Comparison of ENCODE assay signal across 1 cellular context in the genomic region with DNA sequence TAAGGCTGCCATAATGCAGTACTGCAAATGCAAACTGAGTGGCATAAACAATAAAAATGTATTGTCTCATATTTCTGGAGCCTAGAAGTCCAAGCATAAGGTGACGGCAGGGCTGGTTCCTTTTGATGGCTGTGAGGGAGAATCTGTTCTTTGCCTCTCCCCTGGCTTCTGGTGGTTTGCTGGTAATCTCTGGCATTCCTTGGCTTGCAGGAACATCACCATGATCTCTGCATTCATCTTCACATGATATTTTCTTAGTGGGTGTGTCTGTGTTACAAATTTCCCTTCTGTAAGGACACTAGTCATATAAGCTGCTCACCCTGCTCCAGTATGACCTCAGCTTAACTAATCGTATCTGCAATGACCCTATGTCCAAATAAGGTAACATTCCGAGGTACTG.
TF ChIP-seq lines count a peak whose summit lies in the region.

No MANE protein-coding gene starts in this region.

TF ChIP-seq in GM23338, 12 proteins besides CTCF, POLR2A, EP300 and RAD21:
- TF ChIP-seq REST (IDR thresholded peaks at IDR 0.05; ENCODE audit: unreplicated experiment) = no peak
- TF ChIP-seq ZNF331 (CRISPR knock-in tag; IDR thresholded peaks at IDR 0.05; ENCODE audit: low read depth) = no peak
- TF ChIP-seq CREB1 (CRISPR knock-in tag; IDR thresholded peaks at IDR 0.05; ENCODE audit: low read depth) = no peak
- TF ChIP-seq POLR2AphosphoS5 (IDR thresholded peaks at IDR 0.05; ENCODE audit: low read depth) = no peak
- TF ChIP-seq STAT1 (IDR thresholded peaks at IDR 0.05; ENCODE audit: unreplicated experiment) = no peak
- no peak for TF ChIP-seq ZNF114 (CRISPR knock-in tag; IDR thresholded peaks at IDR 0.05)
- no peak for TF ChIP-seq JUNB (IDR thresholded peaks at IDR 0.05; ENCODE audit: unreplicated experiment)
- TF ChIP-seq, protein P1, sequence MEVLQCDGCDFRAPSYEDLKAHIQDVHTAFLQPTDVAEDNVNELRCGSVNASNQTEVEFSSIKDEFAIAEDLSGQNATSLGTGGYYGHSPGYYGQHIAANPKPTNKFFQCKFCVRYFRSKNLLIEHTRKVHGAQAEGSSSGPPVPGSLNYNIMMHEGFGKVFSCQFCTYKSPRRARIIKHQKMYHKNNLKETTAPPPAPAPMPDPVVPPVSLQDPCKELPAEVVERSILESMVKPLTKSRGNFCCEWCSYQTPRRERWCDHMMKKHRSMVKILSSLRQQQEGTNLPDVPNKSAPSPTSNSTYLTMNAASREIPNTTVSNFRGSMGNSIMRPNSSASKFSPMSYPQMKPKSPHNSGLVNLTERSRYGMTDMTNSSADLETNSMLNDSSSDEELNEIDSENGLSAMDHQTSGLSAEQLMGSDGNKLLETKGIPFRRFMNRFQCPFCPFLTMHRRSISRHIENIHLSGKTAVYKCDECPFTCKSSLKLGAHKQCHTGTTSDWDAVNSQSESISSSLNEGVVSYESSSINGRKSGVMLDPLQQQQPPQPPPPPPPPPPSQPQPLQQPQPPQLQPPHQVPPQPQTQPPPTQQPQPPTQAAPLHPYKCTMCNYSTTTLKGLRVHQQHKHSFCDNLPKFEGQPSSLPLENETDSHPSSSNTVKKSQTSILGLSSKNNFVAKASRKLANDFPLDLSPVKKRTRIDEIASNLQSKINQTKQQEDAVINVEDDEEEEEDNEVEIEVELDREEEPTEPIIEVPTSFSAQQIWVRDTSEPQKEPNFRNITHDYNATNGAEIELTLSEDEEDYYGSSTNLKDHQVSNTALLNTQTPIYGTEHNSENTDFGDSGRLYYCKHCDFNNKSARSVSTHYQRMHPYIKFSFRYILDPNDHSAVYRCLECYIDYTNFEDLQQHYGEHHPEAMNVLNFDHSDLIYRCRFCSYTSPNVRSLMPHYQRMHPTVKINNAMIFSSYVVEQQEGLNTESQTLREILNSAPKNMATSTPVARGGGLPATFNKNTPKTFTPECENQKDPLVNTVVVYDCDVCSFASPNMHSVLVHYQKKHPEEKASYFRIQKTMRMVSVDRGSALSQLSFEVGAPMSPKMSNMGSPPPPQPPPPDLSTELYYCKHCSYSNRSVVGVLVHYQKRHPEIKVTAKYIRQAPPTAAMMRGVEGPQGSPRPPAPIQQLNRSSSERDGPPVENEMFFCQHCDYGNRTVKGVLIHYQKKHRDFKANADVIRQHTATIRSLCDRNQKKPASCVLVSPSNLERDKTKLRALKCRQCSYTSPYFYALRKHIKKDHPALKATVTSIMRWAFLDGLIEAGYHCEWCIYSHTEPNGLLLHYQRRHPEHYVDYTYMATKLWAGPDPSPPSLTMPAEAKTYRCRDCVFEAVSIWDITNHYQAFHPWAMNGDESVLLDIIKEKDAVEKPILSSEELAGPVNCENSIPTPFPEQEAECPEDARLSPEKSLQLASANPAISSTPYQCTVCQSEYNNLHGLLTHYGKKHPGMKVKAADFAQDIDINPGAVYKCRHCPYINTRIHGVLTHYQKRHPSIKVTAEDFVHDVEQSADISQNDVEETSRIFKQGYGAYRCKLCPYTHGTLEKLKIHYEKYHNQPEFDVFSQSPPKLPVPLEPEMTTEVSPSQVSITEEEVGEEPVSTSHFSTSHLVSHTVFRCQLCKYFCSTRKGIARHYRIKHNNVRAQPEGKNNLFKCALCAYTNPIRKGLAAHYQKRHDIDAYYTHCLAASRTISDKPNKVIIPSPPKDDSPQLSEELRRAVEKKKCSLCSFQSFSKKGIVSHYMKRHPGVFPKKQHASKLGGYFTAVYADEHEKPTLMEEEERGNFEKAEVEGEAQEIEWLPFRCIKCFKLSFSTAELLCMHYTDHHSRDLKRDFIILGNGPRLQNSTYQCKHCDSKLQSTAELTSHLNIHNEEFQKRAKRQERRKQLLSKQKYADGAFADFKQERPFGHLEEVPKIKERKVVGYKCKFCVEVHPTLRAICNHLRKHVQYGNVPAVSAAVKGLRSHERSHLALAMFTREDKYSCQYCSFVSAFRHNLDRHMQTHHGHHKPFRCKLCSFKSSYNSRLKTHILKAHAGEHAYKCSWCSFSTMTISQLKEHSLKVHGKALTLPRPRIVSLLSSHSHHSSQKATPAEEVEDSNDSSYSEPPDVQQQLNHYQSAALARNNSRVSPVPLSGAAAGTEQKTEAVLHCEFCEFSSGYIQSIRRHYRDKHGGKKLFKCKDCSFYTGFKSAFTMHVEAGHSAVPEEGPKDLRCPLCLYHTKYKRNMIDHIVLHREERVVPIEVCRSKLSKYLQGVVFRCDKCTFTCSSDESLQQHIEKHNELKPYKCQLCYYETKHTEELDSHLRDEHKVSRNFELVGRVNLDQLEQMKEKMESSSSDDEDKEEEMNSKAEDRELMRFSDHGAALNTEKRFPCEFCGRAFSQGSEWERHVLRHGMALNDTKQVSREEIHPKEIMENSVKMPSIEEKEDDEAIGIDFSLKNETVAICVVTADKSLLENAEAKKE (CRISPR knock-in tag; IDR thresholded peaks at IDR 0.05) = no peak
- no peak for TF ChIP-seq EZH2phosphoT487 (IDR thresholded peaks at IDR 0.05; ENCODE audit: unreplicated experiment)
- TF ChIP-seq NANOG (IDR thresholded peaks at IDR 0.05; ENCODE audit: borderline replicate concordance) = no peak
- TF ChIP-seq ETS1 (IDR thresholded peaks at IDR 0.05) = no peak
- TF ChIP-seq EZH2 (IDR thresholded peaks at IDR 0.05; ENCODE audit: low read depth, unreplicated experiment) = no peak
